2 cellular contexts compared by ENCODE assay signal in the genomic region with DNA sequence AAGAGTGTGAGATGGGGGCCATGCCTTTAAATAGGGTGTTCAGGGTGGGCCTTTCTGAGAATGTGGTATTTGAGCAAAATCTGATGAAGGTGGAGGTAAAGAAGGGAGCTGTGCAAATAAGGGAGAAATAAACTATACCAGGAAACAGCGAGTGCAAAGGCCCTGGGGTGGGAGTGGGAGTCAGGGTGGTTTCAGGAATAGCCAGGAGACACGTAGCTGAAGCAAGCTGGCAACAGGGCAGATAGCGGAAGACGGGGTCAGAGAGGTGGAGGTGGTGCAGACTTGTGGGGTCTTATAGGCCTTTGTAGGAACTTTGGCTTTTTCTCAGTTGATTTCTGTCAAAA.
TF ChIP-seq lines count a peak whose summit lies in the region.

No MANE protein-coding gene starts in this region.

TF ChIP-seq in GM23338, 12 proteins besides CTCF, POLR2A, EP300 and RAD21:
- TF ChIP-seq POLR2AphosphoS5 (IDR thresholded peaks at IDR 0.05; ENCODE audit: low read depth) (no peak), EZH2 (IDR thresholded peaks at IDR 0.05; ENCODE audit: low read depth, unreplicated experiment) (no peak), STAT1 (IDR thresholded peaks at IDR 0.05; ENCODE audit: unreplicated experiment) (no peak), CREB1 (CRISPR knock-in tag; IDR thresholded peaks at IDR 0.05; ENCODE audit: low read depth) (no peak)
- TF ChIP-seq, protein P1, sequence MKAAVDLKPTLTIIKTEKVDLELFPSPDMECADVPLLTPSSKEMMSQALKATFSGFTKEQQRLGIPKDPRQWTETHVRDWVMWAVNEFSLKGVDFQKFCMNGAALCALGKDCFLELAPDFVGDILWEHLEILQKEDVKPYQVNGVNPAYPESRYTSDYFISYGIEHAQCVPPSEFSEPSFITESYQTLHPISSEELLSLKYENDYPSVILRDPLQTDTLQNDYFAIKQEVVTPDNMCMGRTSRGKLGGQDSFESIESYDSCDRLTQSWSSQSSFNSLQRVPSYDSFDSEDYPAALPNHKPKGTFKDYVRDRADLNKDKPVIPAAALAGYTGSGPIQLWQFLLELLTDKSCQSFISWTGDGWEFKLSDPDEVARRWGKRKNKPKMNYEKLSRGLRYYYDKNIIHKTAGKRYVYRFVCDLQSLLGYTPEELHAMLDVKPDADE (IDR thresholded peaks at IDR 0.05) = no peak

TF ChIP-seq in H1, 55 proteins besides CTCF, POLR2A, EP300 and RAD21:
- TF ChIP-seq KDM1A (IDR thresholded peaks at IDR 0.05; ENCODE audit: borderline replicate concordance, low read length) = peak; percentile 61; the same call in 1 of the 2 replicates
- TF ChIP-seq TAF1 (IDR thresholded peaks at IDR 0.05; ENCODE audit: low read depth, low read length) = no peak
